Comparison of ENCODE assay signal across 8 cellular contexts in the genomic region with DNA sequence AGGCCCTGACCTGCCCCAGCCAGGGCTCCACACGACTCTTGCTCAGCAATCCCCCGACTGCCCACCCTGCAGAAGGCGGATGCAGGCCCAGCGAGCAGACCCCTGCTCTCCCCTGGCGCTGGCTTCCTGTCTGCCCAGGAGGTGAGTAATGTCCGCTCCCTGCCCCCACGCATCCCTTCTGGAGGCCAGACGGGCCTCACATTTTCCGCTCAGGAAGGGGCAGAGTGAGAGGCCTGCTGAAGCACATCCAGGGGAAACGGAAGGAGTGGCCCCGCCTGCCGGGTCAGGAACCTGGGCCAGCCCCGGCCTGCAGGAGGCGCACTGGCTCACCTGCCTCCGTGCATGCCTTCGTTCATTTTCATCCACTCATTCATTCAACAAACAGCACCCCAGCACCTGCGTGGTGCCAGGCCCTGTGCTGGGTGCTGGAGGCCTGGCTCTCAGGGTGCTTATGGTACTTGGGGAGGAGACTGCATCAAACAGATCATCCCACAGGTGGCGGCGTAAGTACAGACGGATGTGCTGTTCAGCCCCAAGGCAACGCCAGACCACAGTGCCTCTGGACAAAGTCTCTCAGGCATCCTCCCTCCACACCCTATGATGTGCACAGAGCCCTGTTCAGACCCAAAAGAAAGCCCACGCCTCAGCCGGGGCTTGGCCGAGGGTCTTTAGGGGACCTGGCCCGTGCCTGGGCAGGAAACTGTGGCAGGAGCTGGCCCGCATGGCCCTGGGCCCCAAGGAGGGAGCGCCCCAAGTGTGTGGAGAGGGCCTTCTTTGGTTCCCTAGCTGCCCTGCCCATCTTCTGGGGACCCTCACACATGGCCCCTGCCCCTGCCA.
DNase-seq lines count a peak whose midpoint lies in the region; ATAC-seq and TF ChIP-seq lines count a peak whose summit lies in the region.

No MANE protein-coding gene starts in this region.

- TF ChIP-seq POLR2A in spleen (IDR thresholded peaks at IDR 0.05) = no peak

- intact Hi-C loops in left ventricle myocardium inferior (cut with micrococcal nuclease) (no loop called here), spleen (cut with DNase I; ENCODE audit: low total_unique reads) (no loop called here)

- H3K9me2 ChIP-seq in Karpas-422 (replicated peaks; ENCODE audit: insufficient read depth, low read length) = no peaks in the 10 kb centered on the region

- H3K36me3 ChIP-seq in Karpas-422 (ENCODE audit: insufficient read depth, low read length) (no peaks in the 10 kb centered on the region), left ventricle myocardium inferior (peaks cover 4% of the 10 kb centered on the region), spleen (peaks cover 0 to 54% (median 5%) of the 10 kb centered on the region in 6 donors)

- H3K4me1 ChIP-seq in Karpas-422 (ENCODE audit: low read length) (peaks cover 8% of the 10 kb centered on the region), left ventricle myocardium inferior (peaks cover 99% of the 10 kb centered on the region), spleen (peaks cover 51 to 100% (median 88%) of the 10 kb centered on the region in 6 donors)

- WGBS in spleen, 5 donors = 29 to 51% (median 40%) methylated on average over 13 to 27 of the region's 27 CpGs

- no peak overlapping the region for H3K9ac ChIP-seq in Karpas-422 (ENCODE audit: low read length)

- no peak overlapping the region; the same call in 1 of the 2 replicates for H2AFZ ChIP-seq in Karpas-422 (ENCODE audit: low read length)

- no peaks in the 10 kb centered on the region for H3K9me3 ChIP-seq in Karpas-422 (ENCODE audit: low read length)
- no peaks in the 10 kb centered on the region for H3K9me3 ChIP-seq in left ventricle myocardium inferior (replicated peaks)
- no peaks in the 10 kb centered on the region for H3K9me3 ChIP-seq in spleen

- H4K20me1 ChIP-seq in Karpas-422 (ENCODE audit: insufficient read depth, low read depth, low read length) = no peaks in the 10 kb centered on the region

- TF ChIP-seq CTCF in left ventricle myocardium inferior (IDR thresholded peaks at IDR 0.05; ENCODE audit: borderline replicate concordance) (peak; percentile 68), spleen (IDR thresholded peaks at IDR 0.05 in 8 of 11, conservative IDR thresholded peaks at IDR 0.05 in 3 of 11) (peak in 10 of 11 experiments; percentile 40 to 80 (median 72))

- H3K36me3 Mint-ChIP-seq in activated naive CD4-positive, alpha-beta T cell treated with anti-CD3 and anti-CD28 coated beads, Interleukin-2, amount 50 U/mL, for 72 hours = no peaks in the 10 kb centered on the region

- no peak overlapping the region for H3K27ac ChIP-seq in Karpas-422 (ENCODE audit: low read length)
- peak overlapping the region; percentile 90 for H3K27ac ChIP-seq in left ventricle myocardium inferior (replicated peaks)
- H3K27ac ChIP-seq in spleen = peak overlapping the region; percentile 46 to 80 (median 74)

- H3K9me3 Mint-ChIP-seq in activated naive CD4-positive, alpha-beta T cell treated with anti-CD3 and anti-CD28 coated beads, Interleukin-2, amount 50 U/mL, for 72 hours = no peaks in the 10 kb centered on the region

- H3K4me3 ChIP-seq in Karpas-422 (ENCODE audit: low read length) (no peak overlapping the region), left ventricle myocardium inferior (peak overlapping the region; percentile 11), spleen (no peak overlapping the region)

- H3K4me2 ChIP-seq in Karpas-422 (ENCODE audit: low read depth, low read length, poor library complexity, severe bottlenecking) = no peak overlapping the region

- H3K79me2 ChIP-seq in Karpas-422 (ENCODE audit: low read length) = no peaks in the 10 kb centered on the region

- peak overlapping the region; percentile 65 to 71 for H3K27ac Mint-ChIP-seq in activated naive CD4-positive, alpha-beta T cell treated with anti-CD3 and anti-CD28 coated beads, Interleukin-2, amount 50 U/mL, for 72 hours

- DNase-seq in ELR (ENCODE audit: low read depth) (peak; percentile 96), Karpas-422 (peak; percentile 80), left ventricle myocardium inferior (peak; percentile 64), spleen (peak; percentile 89), COR-L47 (lab: John Stamatoyannopoulos, UW) (no peak), cortex of kidney (lab: John Stamatoyannopoulos, UW) (no peak)
- no peak for DNase-seq in activated naive CD4-positive, alpha-beta T cell treated with anti-CD3 and anti-CD28 coated beads, Interleukin-2, amount 50 U/mL, for 72 hours (ENCODE audit: low spot score in 2 of 2)

- peak; percentile 39 to 56 for ATAC-seq in activated naive CD4-positive, alpha-beta T cell treated with anti-CD3 and anti-CD28 coated beads, Interleukin-2, amount 50 U/mL, for 72 hours
- ATAC-seq in GM19395 (IDR thresholded peaks at IDR 0.05; ENCODE audit: unreplicated experiment) = no peak

- H3K27me3 ChIP-seq in Karpas-422 (ENCODE audit: low read length) = no peaks in the 10 kb centered on the region
- no peaks in the 10 kb centered on the region for H3K27me3 ChIP-seq in left ventricle myocardium inferior (ENCODE audit: low read depth)
- H3K27me3 ChIP-seq in spleen (replicated peaks in 1 of 7) = no peaks in the 10 kb centered on the region

Comparison
In these comparisons a context has a peak if more than half of its experiments do, and no peak if none do; other contexts are left out.
1. DNase-seq: peak in ELR (single experiment), Karpas-422 (single experiment), left ventricle myocardium inferior (single experiment) and spleen (single experiment); none in activated naive CD4-positive, alpha-beta T cell treated with anti-CD3 and anti-CD28 coated beads, Interleukin-2, amount 50 U/mL, for 72 hours (0 of 2), COR-L47 (single experiment) and cortex of kidney (single experiment).